ENCODE assay signal across 19 cellular contexts in the genomic region with DNA sequence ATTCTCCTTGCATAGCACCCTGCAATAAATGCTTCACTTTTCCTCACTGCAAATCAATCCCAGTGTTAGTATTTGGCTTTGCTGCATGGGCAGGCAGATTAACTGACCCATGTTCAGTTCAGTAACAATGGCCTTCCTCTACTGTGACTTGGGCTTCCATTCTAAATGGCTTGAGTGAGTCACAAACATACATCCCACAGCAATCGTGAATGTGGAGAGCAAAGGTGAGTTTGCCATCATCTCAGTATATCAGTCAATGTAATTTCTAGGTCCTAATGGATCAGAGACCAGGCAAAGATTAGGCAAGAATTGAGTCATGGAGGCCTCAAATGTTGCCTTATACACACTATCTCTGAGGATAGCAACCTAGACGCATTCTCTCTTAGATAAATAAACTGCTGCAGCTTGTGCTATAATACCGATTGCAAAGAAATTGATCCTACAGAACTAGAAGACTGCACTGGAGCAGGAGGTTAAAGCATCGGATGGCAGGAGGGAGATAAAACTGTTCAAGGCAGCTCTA. TPM values are rescaled to one million over a fixed set of nuclear protein-coding genes. Genes with fewer than 3 reads are reported as not detected.
DNase-seq lines count a peak whose midpoint lies in the region; ATAC-seq and TF ChIP-seq lines count a peak whose summit lies in the region.
"Had no signal": no experiment of that assay in that cellular context is flagged by ENCODE, and none has a peak within 500 bp of the region (broad histone marks: within the 10 kb centered on the region; RNA-seq: fewer than 3 reads in every experiment).

No MANE protein-coding gene starts in this region.

- CTCF ChIA-PET in IMR-90 (lab: Yijun Ruan, JAX) = interaction anchor here (0.6 to 0.9 kb wide), 3 partner anchors 10 to 954 kb away, joined by 3 read pairs; no protein-coding TSS in a partner anchor

- H4K8ac ChIP-seq in IMR-90 (ENCODE audit: low read depth in 2 of 2, low read length in 2 of 2) = peak overlapping the region; percentile 9 to 65; a peak in 2 of 4 replicates

- H3K9me3 Mint-ChIP-seq in GM23338 (no peaks in the 10 kb centered on the region), nephron progenitor cell (peaks cover 11% of the 10 kb centered on the region)

- H4K5ac ChIP-seq in IMR-90 (ENCODE audit: low read depth, low read length) = no peak overlapping the region; the same call in 1 of the 2 replicates

- H3K4me2 ChIP-seq in GM23338 (no peak overlapping the region), IMR-90 (ENCODE audit: low read depth, low read length) (no peak overlapping the region; the same call in 1 of the 2 replicates)
- H3K4me2 ChIP-seq: A549, BLaER1 had no signal

- H4K20me1 ChIP-seq in GM23338 (replicated peaks; ENCODE audit: insufficient read depth) = no peaks in the 10 kb centered on the region
- no peaks in the 10 kb centered on the region for H4K20me1 ChIP-seq in IMR-90 (ENCODE audit: insufficient read depth, low read length)
- H4K20me1 ChIP-seq: BLaER1 had no signal

- H3K36me3 ChIP-seq in GM23338 (ENCODE audit: insufficient read depth) = no peaks in the 10 kb centered on the region
- no peaks in the 10 kb centered on the region for H3K36me3 ChIP-seq in IMR-90 (ENCODE audit: control insufficient read depth, insufficient read depth, low read length)
- H3K36me3 ChIP-seq: BLaER1 had no signal

- peak overlapping the region; percentile 56 for H3K14ac ChIP-seq in IMR-90 (replicated peaks; ENCODE audit: low read depth, low read length)

- POLR2A ChIA-PET in IMR-90 (lab: Charles Lee; ENCODE audit: unreplicated experiment) = no interaction called here

- H3K4me1 Mint-ChIP-seq in GM23338 = peaks cover 12% of the 10 kb centered on the region
- H3K4me1 Mint-ChIP-seq in nephron progenitor cell = peaks cover 25% of the 10 kb centered on the region
- H3K4me1 Mint-ChIP-seq: CD4-positive, alpha-beta memory T cell had no signal

- no peak overlapping the region for H3K9ac ChIP-seq in IMR-90 (ENCODE audit: low read depth, low read length)
- H3K9ac ChIP-seq: BLaER1 had no signal

- H3K23ac ChIP-seq in IMR-90 (ENCODE audit: low read depth, low read length) = peak overlapping the region; percentile 23; the same call in 1 of the 2 replicates

- no peak overlapping the region for H3K56ac ChIP-seq in IMR-90 (ENCODE audit: extremely low read depth, insufficient read depth, low read length)

- TF ChIP-seq POLR2A in IMR-90 (IDR thresholded peaks at IDR 0.05; ENCODE audit: low read depth, low read length) = no peak

- H4K91ac ChIP-seq in IMR-90 (ENCODE audit: insufficient read depth, low read depth, low read length) = peak overlapping the region; percentile 26; the same call in 1 of the 2 replicates

- peak overlapping the region; percentile 27; the same call in 1 of the 2 replicates for H2AK5ac ChIP-seq in IMR-90 (ENCODE audit: low read depth, low read length)

- H3K4ac ChIP-seq in IMR-90 (ENCODE audit: low read depth, low read length) = peak overlapping the region; percentile 24; the same call in 1 of the 2 replicates

- TF ChIP-seq CTCF in GM23338 (conservative IDR thresholded peaks at IDR 0.05; ENCODE audit: low read depth in 2 of 2) (no peak), IMR-90 (conservative IDR thresholded peaks at IDR 0.05; ENCODE audit: low read depth, low read length) (no peak), choroid plexus epithelial cell (conservative IDR thresholded peaks at IDR 0.05; ENCODE audit: low read depth, low read length) (no peak), nephron progenitor cell (IDR thresholded peaks at IDR 0.05) (no peak)

- H3F3A ChIP-seq in GM23338 (replicated peaks; ENCODE audit: low read depth) = no peaks in the 10 kb centered on the region

- no peaks in the 10 kb centered on the region for H3K79me2 ChIP-seq in GM23338 (replicated peaks; ENCODE audit: insufficient read depth)

- H3K4me3 ChIP-seq in GM23338 (no peak overlapping the region), IMR-90 (ENCODE audit: insufficient read depth, low read depth, low read length) (no peak overlapping the region), choroid plexus epithelial cell (ENCODE audit: low read depth, low read length) (no peak overlapping the region)
- H3K4me3 ChIP-seq: A549, BLaER1, K562 had no signal

- no TSS peak for BruUV-seq in IMR-90 (replicated peaks; lab: Mats Ljungman, UMichigan)

- TF ChIP-seq RAD21 in IMR-90 (IDR thresholded peaks at IDR 0.05; ENCODE audit: low read length) = no peak

- H3K27me3 ChIP-seq in GM23338 (ENCODE audit: insufficient read depth) (no peaks in the 10 kb centered on the region), IMR-90 (ENCODE audit: control insufficient read depth, insufficient read depth, low read length) (no peaks in the 10 kb centered on the region)
- H3K27me3 ChIP-seq: BLaER1 had no signal

- ATAC-seq in GM23338 (no peak), IMR-90 (ENCODE audit: low read depth) (peak; percentile 79), left colon (no peak)
- ATAC-seq: HCT116, K562 had no signal

- no peaks in the 10 kb centered on the region for H3K79me1 ChIP-seq in IMR-90 (ENCODE audit: low read depth in 1 of 2, low read length in 2 of 2)

- dilution Hi-C loops in IMR-90 (cut with HindIII; ENCODE audit: low sequenced_read_pairs, unreplicated experiment) = no loop called here

- no CpG with 5 or more reads among the region's 4 CpGs for WGBS in IMR-90 (ENCODE audit: extremely low coverage in 2 of 2, insufficient read length in 1 of 2), 2 experiments

- in situ Hi-C loops in IMR-90 (cut with MboI; ENCODE audit: low sequenced_read_pairs) = loop anchor here (25.0 kb wide), 1 partner anchor 1415 kb away; no protein-coding TSS in a partner anchor

- peak overlapping the region; percentile 85 for H2BK20ac ChIP-seq in IMR-90 (ENCODE audit: low read depth, low read length)

- peaks cover 5% of the 10 kb centered on the region; the same call in 1 of the 2 replicates for H3K9me1 ChIP-seq in IMR-90 (ENCODE audit: insufficient read depth, low read length)

- DNase-seq in GM23338 (ENCODE audit: low spot score) (no peak), IMR-90 (peak; percentile 82), choroid plexus epithelial cell (ENCODE audit: low read depth) (peak; percentile 46), nephron progenitor cell (no peak), DMS79 (lab: John Stamatoyannopoulos, UW) (no peak), left colon (no peak)
- DNase-seq in stimulated activated CD4-positive, alpha-beta T cell treated with anti-CD3 and anti-CD28 coated beads, Interleukin-4, amount 100 ng/mL, for 4 hours = no peak
- DNase-seq: CD4-positive, alpha-beta memory T cell; DMS153; DMS79 treated with DMSO at 0.1 percent for 48 hours; GF-D8; GOT3; H7; HFFc6 had no signal

- H3K27ac Mint-ChIP-seq in GM23338 (no peak overlapping the region), nephron progenitor cell (peak overlapping the region; percentile 92)
- H3K27ac Mint-ChIP-seq: CD4-positive, alpha-beta memory T cell; HFFc6 had no signal

- intact Hi-C loops in IMR-90 (cut with micrococcal nuclease) = no loop called here
- intact Hi-C loops in left colon (cut with DNase I, micrococcal nuclease) = no loop called here

- H3K9me2 ChIP-seq in GM23338 (ENCODE audit: insufficient read depth) = no peaks in the 10 kb centered on the region; the same call in 1 of the 2 replicates

- peak overlapping the region; percentile 35; the same call in 1 of the 3 replicates for H2BK15ac ChIP-seq in IMR-90 (ENCODE audit: low read depth, low read length)

- H2AFZ ChIP-seq in GM23338 = 0 out of 2 replicates have a peak overlapping the region, but pooled peaks have one; percentile 38
- H2AFZ ChIP-seq in IMR-90 (replicated peaks; ENCODE audit: low read length, poor library complexity) = peak overlapping the region; percentile 26

- H2BK5ac ChIP-seq in IMR-90 (ENCODE audit: low read depth, low read length, poor library complexity, severe bottlenecking) = peak overlapping the region; percentile 76

- no peak overlapping the region for H3K4me3 Mint-ChIP-seq in GM23338
- no peak overlapping the region for H3K4me3 Mint-ChIP-seq in nephron progenitor cell
- H3K4me3 Mint-ChIP-seq: CD14-positive monocyte; CD4-positive, alpha-beta memory T cell; HFFc6 had no signal

- H2AK9ac ChIP-seq in IMR-90 (replicated peaks; ENCODE audit: low read depth, low read length, poor library complexity) = no peak overlapping the region

- peaks cover 5% of the 10 kb centered on the region; the same call in 1 of the 2 replicates for H3K4me1 ChIP-seq in GM23338 (ENCODE audit: insufficient read depth)
- peaks cover 10% of the 10 kb centered on the region; the same call in 1 of the 2 replicates for H3K4me1 ChIP-seq in IMR-90 (ENCODE audit: control insufficient read depth, insufficient read depth, low read length)
- H3K4me1 ChIP-seq: BLaER1 had no signal

- H3K27me3 Mint-ChIP-seq in GM23338 (ENCODE audit: insufficient read depth, low read depth, poor library complexity) (peaks cover 2% of the 10 kb centered on the region), nephron progenitor cell (ENCODE audit: low read depth, poor library complexity) (no peaks in the 10 kb centered on the region)

- H3K36me3 Mint-ChIP-seq in GM23338 (ENCODE audit: low read depth) (no peaks in the 10 kb centered on the region), nephron progenitor cell (ENCODE audit: low read depth) (peaks cover 9% of the 10 kb centered on the region)
- H3K36me3 Mint-ChIP-seq: CD4-positive, alpha-beta memory T cell had no signal

- peak overlapping the region; percentile 61 for H2BK120ac ChIP-seq in IMR-90 (ENCODE audit: low read depth, low read length)

- H3K18ac ChIP-seq in IMR-90 (ENCODE audit: low read depth, low read length) = peak overlapping the region; percentile 26; the same call in 1 of the 2 replicates

- no peak overlapping the region for H3K27ac ChIP-seq in GM23338 (ENCODE audit: low read depth)
- H3K27ac ChIP-seq in IMR-90 (ENCODE audit: insufficient read depth, low read length) = no peak overlapping the region
- H3K27ac ChIP-seq: A549, BLaER1 had no signal

- peaks cover 5% of the 10 kb centered on the region for H3K9me3 ChIP-seq in IMR-90 (ENCODE audit: control insufficient read depth, insufficient read depth, low read length)
- H3K9me3 ChIP-seq: BLaER1 had no signal

TF ChIP-seq in IMR-90, 13 proteins besides CTCF, POLR2A, EP300 and RAD21 (continues in another document):
- TF ChIP-seq CHD1 (IDR thresholded peaks at IDR 0.05; ENCODE audit: low read depth, low read length) = no peak

RNA-seq across cellular contexts. Expression of gene ATP8B4, which starts 8.3 kb away (rescaled TPM):
- 0.24 and 4.5 TPM in 2 replicates for total RNA-seq in GM23338 (2014; rRNA removed; shearing (Covaris generic))
- polyA plus RNA-seq in GM23338 (2016; fragmentation: Nextera tagmentation; extraction: Ambion mirVana) (0.07 TPM in 1 of 2 replicates, not detected in the other), IMR-90 (2012; rRNA removed) (0.09 and 0.12 TPM in 2 replicates)
- total RNA-seq in IMR-90 (2012; rRNA removed) (0.54 and 0.56 TPM in 2 replicates), left colon (1 to 10 TPM; 1.9 to 5.9 TPM)
- 0.02 TPM in 2 replicates for polyA plus RNA-seq in IMR-90 (2012; cell fraction: cytosol; rRNA removed)
- polyA plus RNA-seq in IMR-90 (2012; cell fraction: nucleus; rRNA removed; ENCODE audit: low replicate concordance) = 0.11 and 0.94 TPM in 2 replicates
- total RNA-seq: H7 had no signal

RNA-seq across cellular contexts. Expression of gene SLC27A2, which starts 54.7 kb away (rescaled TPM):
- 7.5 and 9.4 TPM in 2 replicates for total RNA-seq in GM23338 (2014; rRNA removed; shearing (Covaris generic))
- polyA plus RNA-seq in GM23338 (2016; fragmentation: Nextera tagmentation; extraction: Ambion mirVana) (2.1 and 2.8 TPM in 2 replicates), IMR-90 (2012; rRNA removed) (not detected in 2 replicates)
- total RNA-seq in IMR-90 (2012; rRNA removed) (under 0.01 TPM in 1 of 2 replicates, not detected in the other), left colon (10 to 100 TPM; 37.2 to 43.1 TPM)
- polyA plus RNA-seq in IMR-90 (2012; cell fraction: cytosol; rRNA removed) = 0.03 TPM in 1 of 2 replicates, not detected in the other
- not detected in 2 replicates for polyA plus RNA-seq in IMR-90 (2012; cell fraction: nucleus; rRNA removed; ENCODE audit: low replicate concordance)

Comparison
In these comparisons a context has a peak if more than half of its experiments do, and no peak if none do; other contexts are left out.
1. DNase-seq: peak in IMR-90 (single experiment) and choroid plexus epithelial cell (single experiment); none in GM23338 (single experiment), nephron progenitor cell (single experiment), stimulated activated CD4-positive, alpha-beta T cell treated with anti-CD3 and anti-CD28 coated beads, Interleukin-4, amount 100 ng/mL, for 4 hours (0 of 2), DMS79 (single experiment) and left colon (0 of 2).